1 cellular context compared by ENCODE assay signal in the genomic region with DNA sequence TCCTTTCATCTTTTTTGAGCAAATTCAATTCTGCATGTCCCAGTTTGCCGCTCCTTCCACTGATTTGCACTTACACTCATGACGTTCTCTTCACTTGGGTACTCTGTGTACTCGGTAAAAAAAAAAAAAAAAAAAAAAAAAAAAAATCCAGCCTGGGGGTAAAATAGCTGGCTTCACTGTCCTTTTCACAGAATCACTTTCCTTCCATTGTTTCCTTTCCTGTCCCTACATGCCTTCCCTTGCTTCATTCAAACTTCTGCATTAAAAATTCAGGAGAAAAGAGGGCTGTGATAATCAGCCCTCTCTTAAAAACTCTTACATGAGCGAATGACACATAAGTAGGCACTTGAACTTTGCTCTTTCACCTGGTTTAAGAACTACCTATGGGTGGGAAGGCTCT.
TF ChIP-seq lines count a peak whose summit lies in the region.

No MANE protein-coding gene starts in this region.

TF ChIP-seq in neural cell, 6 proteins besides CTCF, POLR2A, EP300 and RAD21:
- TF ChIP-seq TAF1 (IDR thresholded peaks at IDR 0.05; ENCODE audit: low read depth) (no peak), POLR2AphosphoS5 (IDR thresholded peaks at IDR 0.05) (no peak), MXI1 (conservative IDR thresholded peaks at IDR 0.05; ENCODE audit: poor library complexity, severe bottlenecking) (no peak), SMC3 (conservative IDR thresholded peaks at IDR 0.05; ENCODE audit: poor library complexity) (no peak), EZH2 (IDR thresholded peaks at IDR 0.05; ENCODE audit: borderline replicate concordance, insufficient read depth, low read length, poor library complexity, severe bottlenecking) (no peak)
- TF ChIP-seq, protein P1, sequence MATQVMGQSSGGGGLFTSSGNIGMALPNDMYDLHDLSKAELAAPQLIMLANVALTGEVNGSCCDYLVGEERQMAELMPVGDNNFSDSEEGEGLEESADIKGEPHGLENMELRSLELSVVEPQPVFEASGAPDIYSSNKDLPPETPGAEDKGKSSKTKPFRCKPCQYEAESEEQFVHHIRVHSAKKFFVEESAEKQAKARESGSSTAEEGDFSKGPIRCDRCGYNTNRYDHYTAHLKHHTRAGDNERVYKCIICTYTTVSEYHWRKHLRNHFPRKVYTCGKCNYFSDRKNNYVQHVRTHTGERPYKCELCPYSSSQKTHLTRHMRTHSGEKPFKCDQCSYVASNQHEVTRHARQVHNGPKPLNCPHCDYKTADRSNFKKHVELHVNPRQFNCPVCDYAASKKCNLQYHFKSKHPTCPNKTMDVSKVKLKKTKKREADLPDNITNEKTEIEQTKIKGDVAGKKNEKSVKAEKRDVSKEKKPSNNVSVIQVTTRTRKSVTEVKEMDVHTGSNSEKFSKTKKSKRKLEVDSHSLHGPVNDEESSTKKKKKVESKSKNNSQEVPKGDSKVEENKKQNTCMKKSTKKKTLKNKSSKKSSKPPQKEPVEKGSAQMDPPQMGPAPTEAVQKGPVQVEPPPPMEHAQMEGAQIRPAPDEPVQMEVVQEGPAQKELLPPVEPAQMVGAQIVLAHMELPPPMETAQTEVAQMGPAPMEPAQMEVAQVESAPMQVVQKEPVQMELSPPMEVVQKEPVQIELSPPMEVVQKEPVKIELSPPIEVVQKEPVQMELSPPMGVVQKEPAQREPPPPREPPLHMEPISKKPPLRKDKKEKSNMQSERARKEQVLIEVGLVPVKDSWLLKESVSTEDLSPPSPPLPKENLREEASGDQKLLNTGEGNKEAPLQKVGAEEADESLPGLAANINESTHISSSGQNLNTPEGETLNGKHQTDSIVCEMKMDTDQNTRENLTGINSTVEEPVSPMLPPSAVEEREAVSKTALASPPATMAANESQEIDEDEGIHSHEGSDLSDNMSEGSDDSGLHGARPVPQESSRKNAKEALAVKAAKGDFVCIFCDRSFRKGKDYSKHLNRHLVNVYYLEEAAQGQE (IDR thresholded peaks at IDR 0.05; ENCODE audit: borderline replicate concordance): no peak
